Comparison of ENCODE assay signal across 17 cellular contexts in genomic region chr4:7207791-7208231, GRCh38. TPM values are rescaled to one million over a fixed set of nuclear protein-coding genes. Genes with fewer than 3 reads are reported as not detected.
A peak's percentile ranks its signal among the peaks of the same experiment; 100 is the strongest.
DNase-seq lines count a peak whose midpoint lies in the region; ATAC-seq, FAIRE-seq and TF ChIP-seq lines count a peak whose summit lies in the region.
"Had no signal": no experiment of that assay in that cellular context is flagged by ENCODE, and none has a peak within 500 bp of the region (broad histone marks: within the 10 kb centered on the region; RNA-seq: fewer than 3 reads in every experiment).

No MANE protein-coding gene starts in this region.

- H3K4me3 Mint-ChIP-seq in neural crest cell = no peak overlapping the region
- H3K4me3 Mint-ChIP-seq: endodermal cell; stimulated activated naive CD8-positive, alpha-beta T cell treated with anti-CD3 and anti-CD28 coated beads, Interleukin-15, amount 100 ng/mL, for 72 hours had no signal

- TF ChIP-seq CTCF in endothelial cell of umbilical vein (IDR thresholded peaks at IDR 0.05; ENCODE audit: extremely low read depth in 1 of 2, insufficient read depth in 1 of 2, low read depth in 1 of 2, low read length in 2 of 2) (no peak), neural crest cell (conservative IDR thresholded peaks at IDR 0.05) (no peak), transverse colon (IDR thresholded peaks at IDR 0.05) (no peak)

- H3K9ac ChIP-seq in endothelial cell of umbilical vein (replicated peaks; ENCODE audit: extremely low read depth, insufficient read depth, low read length) = no peak overlapping the region

- CTCF ChIA-PET in endothelial cell of umbilical vein (lab: Charles Lee) = interaction anchor here (1.4 to 3.8 kb wide), 4 partner anchors 10 to 128 kb away, joined by 4 to 26 read pairs (median 8); partner anchors contain the start of gene SORCS2

- TF ChIP-seq EP300 in transverse colon (IDR thresholded peaks at IDR 0.05; ENCODE audit: low read depth) = no peak

- no peak overlapping the region for H3K4me2 ChIP-seq in endothelial cell of umbilical vein (ENCODE audit: insufficient read depth, low read length)

- intact Hi-C loops in endothelial cell of umbilical vein (cut with micrococcal nuclease) = no loop called here
- intact Hi-C loops in transverse colon (cut with DNase I; ENCODE audit: low total_unique reads) = no loop called here

- ATAC-seq in GM21447 (IDR thresholded peaks at IDR 0.05; ENCODE audit: unreplicated experiment) = no peak

- H3K27me3 Mint-ChIP-seq in neural crest cell (ENCODE audit: low read depth) = no peaks in the 10 kb centered on the region

- peak; percentile 67 for FAIRE-seq in endothelial cell of umbilical vein (lab: Jason Lieb, UNC)

- POLR2A ChIA-PET in endothelial cell of umbilical vein (lab: Charles Lee) = no interaction called here

- peaks cover 12% of the 10 kb centered on the region for H3K4me1 ChIP-seq in endothelial cell of umbilical vein (ENCODE audit: control insufficient read depth, extremely low read depth, insufficient read depth, low read length)
- H3K4me1 ChIP-seq in transverse colon = peaks cover 4 to 25% (median 15%) of the 10 kb centered on the region in 4 donors

- in situ Hi-C loops in transverse colon (cut with MboI; ENCODE audit: low pct_ligation_motif_present in 1 of 4, low pct_unique_long_range_greater_than_20kb in 1 of 4, low sequenced_read_pairs in 3 of 4) = no loop called here

- H3K4me1 Mint-ChIP-seq in neural crest cell = peaks cover 18% of the 10 kb centered on the region
- H3K4me1 Mint-ChIP-seq: IgD-negative memory B cell; stimulated activated naive CD8-positive, alpha-beta T cell treated with anti-CD3 and anti-CD28 coated beads, Interleukin-15, amount 100 ng/mL, for 72 hours had no signal

- WGBS in transverse colon (ENCODE audit: low coverage in 1 of 2), 2 donors = 28 to 63% methylated on average over 2 to 10 of the region's 10 CpGs

- H3K9me3 ChIP-seq in endothelial cell of umbilical vein (replicated peaks; ENCODE audit: control insufficient read depth, insufficient read depth, low read length) (no peaks in the 10 kb centered on the region), transverse colon (no peaks in the 10 kb centered on the region)
- H3K9me3 ChIP-seq: psoas muscle had no signal

- no TSS peak for BruUV-seq in endothelial cell of umbilical vein (replicated peaks; lab: Mats Ljungman, UMichigan)

- H2AFZ ChIP-seq in endothelial cell of umbilical vein (ENCODE audit: low read depth, low read length) = no peak overlapping the region

- no peaks in the 10 kb centered on the region for H4K20me1 ChIP-seq in endothelial cell of umbilical vein (replicated peaks; ENCODE audit: control insufficient read depth, extremely low read depth, insufficient read depth, low read length)

- no peaks in the 10 kb centered on the region for H3K79me2 ChIP-seq in endothelial cell of umbilical vein (ENCODE audit: control insufficient read depth, insufficient read depth, low read length)

- H3K9me3 Mint-ChIP-seq in neural crest cell = no peaks in the 10 kb centered on the region
- H3K9me3 Mint-ChIP-seq: endodermal cell had no signal

- no peaks in the 10 kb centered on the region for H3K9me1 ChIP-seq in endothelial cell of umbilical vein (replicated peaks; ENCODE audit: control insufficient read depth, extremely low read depth, insufficient read depth, low read length)

- H3K27me3 ChIP-seq in endothelial cell of umbilical vein (ENCODE audit: control insufficient read depth in 2 of 2, insufficient read depth in 2 of 2, low read length in 2 of 2) = no peaks in the 10 kb centered on the region
- peaks cover 6% of the 10 kb centered on the region for H3K27me3 ChIP-seq in transverse colon

- dilution Hi-C loops in endothelial cell of umbilical vein (cut with MboI; ENCODE audit: extremely low pct_ligation_motif_present, low sequenced_read_pairs) = no loop called here

- peak; percentile 20 for DNase-seq in DMS 273 (lab: John Stamatoyannopoulos, UW; ENCODE audit: unreplicated experiment)
- no peak for DNase-seq in DMS 273 treated with DMSO at 0.1 percent for 48 hours (lab: John Stamatoyannopoulos, UW)
- DNase-seq in endothelial cell of umbilical vein (ENCODE audit: low read depth, low spot score) = no peak
- no peak for DNase-seq in neural crest cell (ENCODE audit: low read depth, low spot score)
- DNase-seq in transverse colon = no peak
- no peak for DNase-seq in NCI-H128 (lab: John Stamatoyannopoulos, UW; ENCODE audit: unreplicated experiment)
- no peak for DNase-seq in NCI-H2196 (lab: John Stamatoyannopoulos, UW; ENCODE audit: unreplicated experiment)
- DNase-seq: activated CD4-positive, alpha-beta T cell treated with anti-CD3 and anti-CD28 coated beads, Interleukin-2, amount 50 U/mL, for 1 hour; COR-L47; NCI-H1417 treated with DMSO at 0.1 percent for 48 hours; NCI-H510A treated with DMSO at 0.1 percent for 48 hours; stimulated activated naive CD8-positive, alpha-beta T cell treated with anti-CD3 and anti-CD28 coated beads, Interleukin-15, amount 100 ng/mL, for 72 hours had no signal

- H3K36me3 ChIP-seq in endothelial cell of umbilical vein (ENCODE audit: control insufficient read depth in 2 of 2, extremely low read depth in 1 of 2, insufficient read depth in 2 of 2, low read length in 2 of 2) (no peaks in the 10 kb centered on the region), transverse colon (no peaks in the 10 kb centered on the region)

- H3K27ac ChIP-seq in endothelial cell of umbilical vein (ENCODE audit: insufficient read depth, low read depth, low read length) (no peak overlapping the region), transverse colon (peak overlapping the region; percentile 72 to 89 (median 79))
- H3K27ac ChIP-seq: 22Rv1 had no signal

- H3K27ac Mint-ChIP-seq in neural crest cell (ENCODE audit: unreplicated experiment) = peak overlapping the region; percentile 43
- H3K27ac Mint-ChIP-seq: IgD-negative memory B cell; stimulated activated naive CD8-positive, alpha-beta T cell treated with anti-CD3 and anti-CD28 coated beads, Interleukin-15, amount 100 ng/mL, for 72 hours had no signal

- H3K36me3 Mint-ChIP-seq in neural crest cell (ENCODE audit: low read depth) = no peaks in the 10 kb centered on the region
- H3K36me3 Mint-ChIP-seq: IgD-negative memory B cell had no signal

- no peak overlapping the region for H3K4me3 ChIP-seq in endothelial cell of umbilical vein (replicated peaks in 1 of 3; ENCODE audit: insufficient read depth in 1 of 3, low read depth in 1 of 3, low read length in 3 of 3)
- H3K4me3 ChIP-seq in transverse colon = no peak overlapping the region
- H3K4me3 ChIP-seq: psoas muscle had no signal

- TF ChIP-seq POLR2A in endothelial cell of umbilical vein (IDR thresholded peaks at IDR 0.05; ENCODE audit: low read depth, low read length) = no peak
- no peak for TF ChIP-seq POLR2A in transverse colon (IDR thresholded peaks at IDR 0.05)

TF ChIP-seq in endothelial cell of umbilical vein, 7 proteins besides CTCF, POLR2A, EP300 and RAD21:
- TF ChIP-seq JUN (IDR thresholded peaks at IDR 0.05; ENCODE audit: borderline replicate concordance, insufficient read depth, insufficient read length, low read depth) (no peak), GATA2 (IDR thresholded peaks at IDR 0.05; ENCODE audit: insufficient read depth, insufficient read length, low read depth, low read length) (no peak), POLR2AphosphoS5 (IDR thresholded peaks at IDR 0.05; ENCODE audit: insufficient read depth, low read depth, low read length) (no peak), MAX (IDR thresholded peaks at IDR 0.05; ENCODE audit: insufficient read depth, insufficient read length) (no peak), MYC (IDR thresholded peaks at IDR 0.05; ENCODE audit: low read depth, low read length) (no peak), EZH2 (IDR thresholded peaks at IDR 0.05; ENCODE audit: borderline replicate concordance, low read depth, low read length, severe bottlenecking) (no peak), FOS (IDR thresholded peaks at IDR 0.05; ENCODE audit: borderline replicate concordance, insufficient read depth, low read length) (no peak)

RNA-seq across cellular contexts. Expression of gene SORCS2, which starts 15.5 kb away (rescaled TPM):
- total RNA-seq in endothelial cell of umbilical vein = 0.14 TPM in 1 of 2 replicates, not detected in the other
- not detected in 2 replicates for polyA plus RNA-seq in endothelial cell of umbilical vein
- 0.01 and 0.11 TPM in 2 replicates for polyA plus RNA-seq in endothelial cell of umbilical vein (2011; cell fraction: cytosol; rRNA removed)
- not detected in 2 replicates for polyA plus RNA-seq in endothelial cell of umbilical vein (2011; cell fraction: nucleus; rRNA removed)
- polyA plus RNA-seq in endothelial cell of umbilical vein (2012) = 0.03 and 0.10 TPM in 2 replicates
- polyA minus RNA-seq in endothelial cell of umbilical vein = not detected in 2 replicates
- 1.4 TPM for polyA minus RNA-seq in endothelial cell of umbilical vein (2011; cell fraction: cytosol; rRNA and poly(A)+ RNA removed)
- not detected in 2 replicates for polyA minus RNA-seq in endothelial cell of umbilical vein (2011; cell fraction: nucleus; rRNA and poly(A)+ RNA removed)
- total RNA-seq in neural crest cell = 1.1 and 1.2 TPM in 2 replicates
- total RNA-seq in transverse colon = 1 to 10 TPM in 1 of 4 donors, under 1 TPM in 2, not detected in 1; 0.48 to 1.8 (median 0.68) TPM
- polyA plus RNA-seq: IgD-negative memory B cell had no signal
